In genomic region chr4:184444953-184445309, GRCh38 we compare ENCODE assay signal across 10 cellular contexts. TPM values are rescaled to one million over a fixed set of nuclear protein-coding genes. Genes with fewer than 3 reads are reported as not detected.
DNase-seq lines count a peak whose midpoint lies in the region; ATAC-seq, FAIRE-seq and TF ChIP-seq lines count a peak whose summit lies in the region.
"Had no signal": no experiment of that assay in that cellular context is flagged by ENCODE, and none has a peak within 500 bp of the region (broad histone marks: within the 10 kb centered on the region; RNA-seq: fewer than 3 reads in every experiment).

No MANE protein-coding gene starts in this region.

- peak; percentile 74 for DNase-seq in CD14-positive monocyte (ENCODE audit: low spot score)
- no peak for DNase-seq in GM19239 (ENCODE audit: insufficient read length, low spot score)
- DNase-seq in memory B cell (ENCODE audit: low spot score in 2 of 2), result peak; percentile 47 to 60
- no peak for DNase-seq in colonic mucosa
- DNase-seq in omental fat pad (ENCODE audit: low spot score), result no peak
- DNase-seq: Calu3, NCI-H2171 had no signal

- no peak overlapping the region for H3K27ac ChIP-seq in colonic mucosa

- no peaks in the 10 kb centered on the region for H3K9me3 ChIP-seq in colonic mucosa

- H3K4me1 Mint-ChIP-seq in CD14-positive monocyte, result peaks cover 75% of the 10 kb centered on the region
- peaks cover 72% of the 10 kb centered on the region for H3K4me1 Mint-ChIP-seq in memory B cell

- H3K4me3 Mint-ChIP-seq in CD14-positive monocyte, result peak overlapping the region in 1 of 2 donors; percentile 16
- H3K4me3 Mint-ChIP-seq in memory B cell, result peak overlapping the region; percentile 12

- intact Hi-C loops in CD14-positive monocyte (cut with micrococcal nuclease), result loop anchor here in 1 of 2 donors (5.0 kb wide), 1 partner anchor 38 kb away; no protein-coding TSS in a partner anchor
- intact Hi-C loops in colonic mucosa (cut with DNase I), result no loop called here

- peak; percentile 75 for FAIRE-seq in GM19239 (lab: Jason Lieb, UNC)

- H3K27me3 ChIP-seq in colonic mucosa, result no peaks in the 10 kb centered on the region

- H3K9me3 Mint-ChIP-seq in CD14-positive monocyte (no peaks in the 10 kb centered on the region), memory B cell (no peaks in the 10 kb centered on the region)

- H3K36me3 ChIP-seq in colonic mucosa, result no peaks in the 10 kb centered on the region

- H3K27me3 Mint-ChIP-seq in CD14-positive monocyte (ENCODE audit: low read depth in 3 of 3) (no peaks in the 10 kb centered on the region), memory B cell (no peaks in the 10 kb centered on the region)

- no peaks in the 10 kb centered on the region for H3K4me1 ChIP-seq in colonic mucosa

- H3K9ac ChIP-seq in colonic mucosa (ENCODE audit: low read depth in 2 of 2, low read length in 2 of 2), result no peak overlapping the region

- no peak for TF ChIP-seq CTCF in CD14-positive monocyte (IDR thresholded peaks at IDR 0.05)
- TF ChIP-seq CTCF in colonic mucosa (IDR thresholded peaks at IDR 0.05), result no peak
- TF ChIP-seq CTCF in omental fat pad (IDR thresholded peaks at IDR 0.05), result no peak

- peaks cover 42 to 55% of the 10 kb centered on the region in 2 donors for H3K36me3 Mint-ChIP-seq in CD14-positive monocyte
- H3K36me3 Mint-ChIP-seq in memory B cell, result peaks cover 16% of the 10 kb centered on the region

- H3K4me3 ChIP-seq in colonic mucosa, result no peak overlapping the region

- ATAC-seq in HG03571 (IDR thresholded peaks at IDR 0.05; ENCODE audit: unreplicated experiment) (peak; percentile 42), memory B cell (ENCODE audit: low read depth) (peak; percentile 94), HG02588 (IDR thresholded peaks at IDR 0.05; ENCODE audit: unreplicated experiment) (no peak), GM21576 (IDR thresholded peaks at IDR 0.05; ENCODE audit: unreplicated experiment) (no peak), omental fat pad (ENCODE audit: low FRiP score) (no peak)

- H3K27ac Mint-ChIP-seq in CD14-positive monocyte (peak overlapping the region in 6 of 7 donors; percentile 25 to 81 (median 74)), memory B cell (peak overlapping the region; percentile 12)

RNA-seq across cellular contexts. Expression of gene IRF2, which starts 29.4 kb away (rescaled TPM):
- polyA plus RNA-seq in CD14-positive monocyte, result 10 to 100 TPM; 51.3 to 76.8 TPM
- total RNA-seq in colonic mucosa, result 10 to 100 TPM; 36.2 to 61.9 TPM
- 10 to 100 TPM; 16.9 to 53.1 (median 28.9) TPM for total RNA-seq in omental fat pad

Comparison
In these comparisons a context has a peak if more than half of its experiments do, and no peak if none do; other contexts are left out.
1. DNase-seq: peak in CD14-positive monocyte (single experiment) and memory B cell (2 of 2); none in GM19239 (single experiment), colonic mucosa (single experiment) and omental fat pad (single experiment).
2. ATAC-seq: peak in HG03571 (single experiment) and memory B cell (single experiment); none in HG02588 (single experiment), GM21576 (single experiment) and omental fat pad (single experiment).